8 cellular contexts compared by ENCODE assay signal in genomic region chr12:54394281-54394719, GRCh38. TPM values are rescaled to one million over a fixed set of nuclear protein-coding genes. Genes with fewer than 3 reads are reported as not detected.
DNase-seq lines count a peak whose midpoint lies in the region; ATAC-seq and TF ChIP-seq lines count a peak whose summit lies in the region.

No MANE protein-coding gene starts in this region.

- DNase-seq in COLO668 (lab: John Stamatoyannopoulos, UW; ENCODE audit: unreplicated experiment) (peak; percentile 15), HCEC 1CT (peak; percentile 50), NCI-H82 (lab: John Stamatoyannopoulos, UW) (peak; percentile 93), anterior cingulate cortex (lab: John Stamatoyannopoulos, UW) (peak in 30 of 58 donors; percentile 8 to 73 (median 34)), hypothalamus (lab: John Stamatoyannopoulos, UW) (peak in 26 of 51 donors; percentile 15 to 65 (median 38)), lower leg skin (ENCODE audit: low spot score in 2 of 2) (no peak)
- peak; percentile 53 to 67 for DNase-seq in stimulated activated CD4-positive, alpha-beta T cell treated with anti-CD3 and anti-CD28 coated beads, Interleukin-2, amount 100 ng/mL, for 24 hours

- ATAC-seq in GM18858 (IDR thresholded peaks at IDR 0.05; ENCODE audit: unreplicated experiment), result no peak

- no peak overlapping the region for H3K4me3 ChIP-seq in lower leg skin (ENCODE audit: low read depth, poor library complexity, severe bottlenecking)

- TF ChIP-seq POLR2A in lower leg skin (IDR thresholded peaks at IDR 0.05), result no peak

- peak in 1 of 3 donors; percentile 60 for TF ChIP-seq CTCF in lower leg skin (IDR thresholded peaks at IDR 0.05)

- intact Hi-C loops in lower leg skin (cut with DNase I; ENCODE audit: low total_unique reads), result no loop called here

- 18 to 22% methylated on average over 4 of the region's 4 CpGs for WGBS in lower leg skin, 2 donors

RNA-seq across cellular contexts. Expression of gene ZNF385A, which starts 9.8 kb away (rescaled TPM):
- 100 to 1,000 TPM in 3 of 4 donors, 10 to 100 TPM in 1; 89.0 to 183 (median 146) TPM for total RNA-seq in lower leg skin

RNA-seq across cellular contexts. Expression of gene ITGA5, which starts 24.8 kb away (rescaled TPM):
- 10 to 100 TPM; 21.2 to 75.9 (median 29.4) TPM for total RNA-seq in lower leg skin

RNA-seq across cellular contexts. Expression of gene GPR84, which starts 30.0 kb away (rescaled TPM):
- total RNA-seq in lower leg skin, result under 1 TPM in 1 of 4 donors, not detected in 3; 0.42 TPM

Comparison
In these comparisons a context has a peak if more than half of its experiments do, and no peak if none do; other contexts are left out.
1. DNase-seq: peak in COLO668 (single experiment), HCEC 1CT (single experiment), NCI-H82 (single experiment), anterior cingulate cortex (30 of 58), hypothalamus (26 of 51) and stimulated activated CD4-positive, alpha-beta T cell treated with anti-CD3 and anti-CD28 coated beads, Interleukin-2, amount 100 ng/mL, for 24 hours (2 of 2); none in lower leg skin (0 of 2).